ENCODE assay signal across 18 cellular contexts in the genomic region with DNA sequence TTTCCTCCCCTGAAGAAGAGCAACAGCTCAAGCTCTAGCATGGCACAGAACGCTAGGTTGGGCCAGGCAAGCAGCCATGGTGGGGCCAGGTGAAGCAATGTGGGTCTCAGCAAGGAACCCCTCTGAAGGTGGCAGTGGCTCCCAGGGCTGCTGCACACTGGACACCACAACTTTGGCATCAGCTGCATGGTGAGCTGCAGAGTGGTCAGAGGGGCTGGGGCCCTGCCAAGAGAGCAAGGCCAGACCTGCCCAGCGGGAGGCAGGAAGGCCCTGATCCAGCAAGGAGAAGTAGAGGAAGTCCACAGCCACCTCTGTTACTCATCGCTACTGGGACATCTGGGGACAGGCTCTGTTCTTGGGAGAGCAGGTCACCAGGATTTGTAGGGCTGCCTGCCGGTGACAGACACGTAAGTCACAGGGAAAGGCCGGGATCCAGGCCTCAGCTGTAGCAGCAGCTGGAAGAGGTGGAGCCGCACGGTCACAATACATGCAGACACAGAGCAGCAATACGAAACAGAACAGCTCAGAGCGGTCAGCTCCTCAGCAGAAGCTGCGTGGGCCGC.
"Had no signal": no experiment of that assay in that cellular context is flagged by ENCODE, and none has a peak within 500 bp of the region (broad histone marks: within the 10 kb centered on the region; RNA-seq: fewer than 3 reads in every experiment).

No MANE protein-coding gene starts in this region.

- H3K36me3 ChIP-seq: ovary, uterus had no signal

- H3K27me3 Mint-ChIP-seq: central memory CD8-positive, alpha-beta T cell; stimulated activated memory B cell treated with anti-CD40 and anti-IgM and Interleukin-4, amounts not matched to agents 10 μg/mL and 1 μg/mL and 100 μg/mL, for 72 hours; T-helper 17 cell had no signal

- ATAC-seq: activated naive CD4-positive, alpha-beta T cell treated with anti-CD3 and anti-CD28 coated beads, Interleukin-2, amount 50 U/mL, for 72 hours; activated T-cell treated with anti-CD3 and anti-CD28 coated beads, Interleukin-2, amount 50 U/mL, for 72 hours; body of pancreas; stimulated activated memory B cell treated with anti-CD40 and anti-IgM and Interleukin-4, amounts not matched to agents 10 μg/mL and 1 μg/mL and 100 μg/mL, for 72 hours; T-helper 17 cell had no signal

- DNase-seq: activated CD4-positive, alpha-beta T cell treated with anti-CD3 and anti-CD28 coated beads for 4 hours; activated CD8-positive, alpha-beta memory T cell treated with anti-CD3 and anti-CD28 coated beads, Interleukin-2, amount 50 U/mL, for 48 hours; activated gamma-delta T cell; activated T-cell treated with anti-CD3 and anti-CD28 coated beads, Interleukin-2, amount 50 U/mL, for 72 hours; amniotic stem cell; body of pancreas; effector CD8-positive, alpha-beta T cell; hippocampal formation; left ventricle myocardium inferior; mesendoderm; T-helper 17 cell; uterus had no signal

- H3K4me3 ChIP-seq: body of pancreas, left ventricle myocardium inferior, ovary, thyroid gland, uterus had no signal

- H3K27ac Mint-ChIP-seq: activated T-cell treated with anti-CD3 and anti-CD28 coated beads, Interleukin-2, amount 50 U/mL, for 72 hours; nephron; T-helper 17 cell had no signal

- H3K4me3 Mint-ChIP-seq: activated T-cell treated with anti-CD3 and anti-CD28 coated beads, Interleukin-2, amount 50 U/mL, for 72 hours; central memory CD8-positive, alpha-beta T cell; nephron; stimulated activated memory B cell treated with anti-CD40 and anti-IgM and Interleukin-4, amounts not matched to agents 10 μg/mL and 1 μg/mL and 100 μg/mL, for 72 hours; T-helper 17 cell had no signal

- H3K9me3 ChIP-seq: body of pancreas, left ventricle myocardium inferior, ovary, thyroid gland, uterus had no signal

- H3K9me3 Mint-ChIP-seq: activated naive CD4-positive, alpha-beta T cell treated with anti-CD3 and anti-CD28 coated beads, Interleukin-2, amount 50 U/mL, for 72 hours; activated T-cell treated with anti-CD3 and anti-CD28 coated beads, Interleukin-2, amount 50 U/mL, for 72 hours; central memory CD8-positive, alpha-beta T cell; nephron; stimulated activated memory B cell treated with anti-CD40 and anti-IgM and Interleukin-4, amounts not matched to agents 10 μg/mL and 1 μg/mL and 100 μg/mL, for 72 hours had no signal

- H3K27ac ChIP-seq: body of pancreas, left ventricle myocardium inferior, ovary, thyroid gland had no signal

- H3K27me3 ChIP-seq: body of pancreas, ovary, thyroid gland, uterus had no signal

- H3K4me1 ChIP-seq: body of pancreas, left ventricle myocardium inferior, thyroid gland, uterus had no signal
